8 cellular contexts compared by ENCODE assay signal in genomic region chr19:918481-919156, GRCh38. TPM values are rescaled to one million over a fixed set of nuclear protein-coding genes. Genes with fewer than 3 reads are reported as not detected.
DNase-seq lines count a peak whose midpoint lies in the region; ATAC-seq and TF ChIP-seq lines count a peak whose summit lies in the region.
"Had no signal": no experiment of that assay in that cellular context is flagged by ENCODE, and none has a peak within 500 bp of the region (broad histone marks: within the 10 kb centered on the region; RNA-seq: fewer than 3 reads in every experiment).

No MANE protein-coding gene starts in this region.

- H3K27me3 ChIP-seq in HCT116 (ENCODE audit: insufficient read depth, low read length) (no peaks in the 10 kb centered on the region), iPS-20b (ENCODE audit: insufficient read depth, low read length) (peaks cover 79% of the 10 kb centered on the region)

- no peaks in the 10 kb centered on the region for H3K36me3 ChIP-seq in HCT116 (ENCODE audit: control insufficient read depth in 1 of 2, insufficient read depth in 2 of 2, low read length in 2 of 2)
- no peaks in the 10 kb centered on the region for H3K36me3 ChIP-seq in iPS-20b (ENCODE audit: insufficient read depth, low read depth, low read length)
- H3K36me3 ChIP-seq: SJSA1 had no signal

- no peak overlapping the region for H3K9ac ChIP-seq in HCT116 (ENCODE audit: low read length)
- H3K9ac ChIP-seq in iPS-20b (ENCODE audit: low read depth, low read length) = no peak overlapping the region

- no TSS peak for BruUV-seq in HCT116 (replicated peaks; lab: Mats Ljungman, UMichigan)

- H3K9me3 ChIP-seq in HCT116 (ENCODE audit: control insufficient read depth in 1 of 2, insufficient read depth in 1 of 2, low read depth in 1 of 2, low read length in 2 of 2) (no peaks in the 10 kb centered on the region), iPS-20b (ENCODE audit: insufficient read depth, low read depth, low read length) (no peaks in the 10 kb centered on the region)

- RAD21 ChIA-PET in HCT116 (lab: Charles Lee; ENCODE audit: low non-redundant PET in 1 of 2, low total read pairs in 2 of 2, uncharacterized antibody in 2 of 2, unreplicated experiment in 2 of 2) = interaction anchor here in 1 of 2 experiments (0.5 kb wide), 1 partner anchor 149 kb away, joined by 3 read pairs; no protein-coding TSS in a partner anchor

- intact Hi-C loops in HCT116 (cut with micrococcal nuclease) = no loop called here

- no peak for ATAC-seq in HCT116
- no peak for ATAC-seq in HG02571 (IDR thresholded peaks at IDR 0.05; ENCODE audit: unreplicated experiment)
- ATAC-seq: foreskin keratinocyte had no signal

- TF ChIP-seq CTCF in HCT116 (IDR thresholded peaks at IDR 0.05 in 2 of 3, conservative IDR thresholded peaks at IDR 0.05 in 1 of 3; ENCODE audit: borderline replicate concordance in 1 of 3, insufficient read depth in 1 of 3, low read depth in 2 of 3, low read length in 2 of 3) = no peak

- TF ChIP-seq POLR2A in HCT116 (IDR thresholded peaks at IDR 0.05; ENCODE audit: borderline replicate concordance, extremely low read depth, insufficient read depth, insufficient read length) = no peak

- H3K4me2 ChIP-seq in HCT116 (ENCODE audit: low read length) = peak overlapping the region; percentile 98; the same call in 1 of the 2 replicates

- no peak for DNase-seq in HCT116 (ENCODE audit: low read depth, low spot score)
- peak; percentile 94 for DNase-seq in RPMI8226
- DNase-seq in kidney tubule cell (ENCODE audit: low spot score) = no peak
- DNase-seq: amniotic stem cell, foreskin keratinocyte had no signal

- H3K27ac ChIP-seq in HCT116 (ENCODE audit: low read depth, low read length) (no peak overlapping the region), iPS-20b (ENCODE audit: low read length) (no peak overlapping the region)
- H3K27ac ChIP-seq: foreskin keratinocyte, SJSA1 had no signal

- H3K9me2 ChIP-seq in HCT116 (ENCODE audit: insufficient read depth) = no peaks in the 10 kb centered on the region

- H4K20me1 ChIP-seq in HCT116 (ENCODE audit: insufficient read depth) = no peaks in the 10 kb centered on the region

- POLR2A ChIA-PET in HCT116 (lab: Charles Lee) = no interaction called here

- H3K4me3 ChIP-seq in HCT116 (replicated peaks in 1 of 2; ENCODE audit: low read depth in 1 of 2, low read length in 2 of 2) = no peak overlapping the region
- peak overlapping the region; percentile 69; the same call in 1 of the 2 replicates for H3K4me3 ChIP-seq in iPS-20b (ENCODE audit: low read length)
- H3K4me3 ChIP-seq: SJSA1 had no signal

- H3K79me2 ChIP-seq in HCT116 (ENCODE audit: insufficient read depth, low read length) = no peaks in the 10 kb centered on the region

- H2AFZ ChIP-seq in HCT116 (ENCODE audit: low read depth, low read length, poor library complexity, severe bottlenecking) = no peak overlapping the region

- H3K4me1 ChIP-seq in HCT116 (ENCODE audit: control insufficient read depth in 1 of 2, insufficient read depth in 2 of 2, low read length in 2 of 2) = peaks cover 4 to 33% of the 10 kb centered on the region in 2 experiments
- no peaks in the 10 kb centered on the region for H3K4me1 ChIP-seq in iPS-20b (ENCODE audit: insufficient read depth, low read length)
- H3K4me1 ChIP-seq: foreskin keratinocyte had no signal

- CTCF ChIA-PET in HCT116 (lab: Charles Lee) = no interaction called here

- no peak for TF ChIP-seq RAD21 in HCT116 (IDR thresholded peaks at IDR 0.05; ENCODE audit: low read depth)

TF ChIP-seq in HCT116, 20 proteins besides CTCF, POLR2A, EP300 and RAD21:
- TF ChIP-seq ZBTB33 (IDR thresholded peaks at IDR 0.05; ENCODE audit: extremely low read depth, insufficient replicate concordance, low read length) (no peak), ZFX (IDR thresholded peaks at IDR 0.05) (no peak), TCF7L2 (IDR thresholded peaks at IDR 0.05; ENCODE audit: borderline replicate concordance, extremely low read depth, insufficient read depth, insufficient read length) (no peak), JUND (IDR thresholded peaks at IDR 0.05) (no peak), EGR1 (IDR thresholded peaks at IDR 0.05; ENCODE audit: low read depth) (no peak), FOSL1 (IDR thresholded peaks at IDR 0.05; ENCODE audit: low read depth) (no peak), CEBPB (IDR thresholded peaks at IDR 0.05; ENCODE audit: low read depth) (no peak), EZH2 (IDR thresholded peaks at IDR 0.05) (no peak), ZNF274 (IDR thresholded peaks at IDR 0.05; ENCODE audit: low read depth, low read length) (no peak), POLR2AphosphoS5 (IDR thresholded peaks at IDR 0.05; ENCODE audit: low read depth, low read length) (no peak), YY1 (IDR thresholded peaks at IDR 0.05; ENCODE audit: extremely low read depth, insufficient replicate concordance, low read depth, low read length) (no peak), EZH2phosphoT487 (IDR thresholded peaks at IDR 0.05; ENCODE audit: borderline replicate concordance) (no peak), CBX3 (IDR thresholded peaks at IDR 0.05; ENCODE audit: low read depth) (no peak), SRF (IDR thresholded peaks at IDR 0.05; ENCODE audit: low read depth) (no peak), SIN3A (IDR thresholded peaks at IDR 0.05; ENCODE audit: low read depth) (no peak)
- TF ChIP-seq, protein P1, sequence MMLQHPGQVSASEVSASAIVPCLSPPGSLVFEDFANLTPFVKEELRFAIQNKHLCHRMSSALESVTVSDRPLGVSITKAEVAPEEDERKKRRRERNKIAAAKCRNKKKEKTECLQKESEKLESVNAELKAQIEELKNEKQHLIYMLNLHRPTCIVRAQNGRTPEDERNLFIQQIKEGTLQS (IDR thresholded peaks at IDR 0.05) = no peak

RNA-seq across cellular contexts. Expression of gene KISS1R, which starts 1.5 kb away (rescaled TPM):
- 5.9 TPM for total RNA-seq in HCT116 (2021; ENCODE audit: unreplicated experiment)
- 3.7 and 4.2 TPM in 2 replicates for polyA plus RNA-seq in HCT116 (2012)
- total RNA-seq: foreskin keratinocyte, SJSA1 had no signal
- polyA plus RNA-seq: foreskin keratinocyte had no signal

RNA-seq across cellular contexts. Expression of gene R3HDM4, which starts 5.6 kb away (rescaled TPM):
- total RNA-seq in HCT116 (2021; ENCODE audit: unreplicated experiment) = 92.3 TPM
- 88.5 and 90.3 TPM in 2 replicates for polyA plus RNA-seq in HCT116 (2012)

RNA-seq across cellular contexts. Expression of gene ARID3A, which starts 7.2 kb away (rescaled TPM):
- total RNA-seq in HCT116 (2021; ENCODE audit: unreplicated experiment) = 21.8 TPM
- 12.8 and 17.5 TPM in 2 replicates for polyA plus RNA-seq in HCT116 (2012)

RNA-seq across cellular contexts. Expression of gene RNU6-9, which starts 25.3 kb away (rescaled TPM):
- not detected for total RNA-seq in HCT116 (2021; ENCODE audit: unreplicated experiment)
- polyA plus RNA-seq in HCT116 (2012) = not detected in 2 replicates
- total RNA-seq: foreskin keratinocyte, SJSA1 had no signal
- polyA plus RNA-seq: foreskin keratinocyte had no signal

RNA-seq across cellular contexts. Expression of gene MED16, which starts 25.6 kb away (rescaled TPM):
- 73.6 TPM for total RNA-seq in HCT116 (2021; ENCODE audit: unreplicated experiment)
- polyA plus RNA-seq in HCT116 (2012) = 52.1 and 55.5 TPM in 2 replicates
